In genomic region chr17:58529275-58529674, GRCh38 we compare ENCODE assay signal across 2 cellular contexts.
TF ChIP-seq lines count a peak whose summit lies in the region.

No MANE protein-coding gene starts in this region.

TF ChIP-seq in liver, 16 proteins besides CTCF, POLR2A, EP300 and RAD21:
- TF ChIP-seq NR2F2 (IDR thresholded peaks at IDR 0.05) (peak; percentile 25), MAX (IDR thresholded peaks at IDR 0.05) (no peak), RXRA (IDR thresholded peaks at IDR 0.05) (peak in 1 of 2 donors; percentile 21)

TF ChIP-seq in HepG2, 621 proteins besides CTCF, POLR2A, EP300 and RAD21:
- TF ChIP-seq HDAC1 (CRISPR knock-in tag; IDR thresholded peaks at IDR 0.05) = no peak
- TF ChIP-seq ATF4 (CRISPR knock-in tag; IDR thresholded peaks at IDR 0.05) = no peak
- TF ChIP-seq ELF1 (CRISPR knock-in tag; IDR thresholded peaks at IDR 0.05) = no peak
- TF ChIP-seq ZBTB34 (CRISPR knock-in tag; IDR thresholded peaks at IDR 0.05) = no peak
- no peak for TF ChIP-seq TERF1 (CRISPR knock-in tag; IDR thresholded peaks at IDR 0.05)
- TF ChIP-seq FOXM1 (CRISPR knock-in tag; IDR thresholded peaks at IDR 0.05) = no peak
- no peak for TF ChIP-seq SMYD3 (CRISPR knock-in tag; IDR thresholded peaks at IDR 0.05)
- no peak for TF ChIP-seq ZBTB38 (CRISPR knock-in tag; IDR thresholded peaks at IDR 0.05)
- no peak for TF ChIP-seq ELF3 (CRISPR knock-in tag; IDR thresholded peaks at IDR 0.05)
- no peak for TF ChIP-seq MEIS2 (CRISPR knock-in tag; IDR thresholded peaks at IDR 0.05)
